Comparison of ENCODE assay signal across 8 cellular contexts in the genomic region with DNA sequence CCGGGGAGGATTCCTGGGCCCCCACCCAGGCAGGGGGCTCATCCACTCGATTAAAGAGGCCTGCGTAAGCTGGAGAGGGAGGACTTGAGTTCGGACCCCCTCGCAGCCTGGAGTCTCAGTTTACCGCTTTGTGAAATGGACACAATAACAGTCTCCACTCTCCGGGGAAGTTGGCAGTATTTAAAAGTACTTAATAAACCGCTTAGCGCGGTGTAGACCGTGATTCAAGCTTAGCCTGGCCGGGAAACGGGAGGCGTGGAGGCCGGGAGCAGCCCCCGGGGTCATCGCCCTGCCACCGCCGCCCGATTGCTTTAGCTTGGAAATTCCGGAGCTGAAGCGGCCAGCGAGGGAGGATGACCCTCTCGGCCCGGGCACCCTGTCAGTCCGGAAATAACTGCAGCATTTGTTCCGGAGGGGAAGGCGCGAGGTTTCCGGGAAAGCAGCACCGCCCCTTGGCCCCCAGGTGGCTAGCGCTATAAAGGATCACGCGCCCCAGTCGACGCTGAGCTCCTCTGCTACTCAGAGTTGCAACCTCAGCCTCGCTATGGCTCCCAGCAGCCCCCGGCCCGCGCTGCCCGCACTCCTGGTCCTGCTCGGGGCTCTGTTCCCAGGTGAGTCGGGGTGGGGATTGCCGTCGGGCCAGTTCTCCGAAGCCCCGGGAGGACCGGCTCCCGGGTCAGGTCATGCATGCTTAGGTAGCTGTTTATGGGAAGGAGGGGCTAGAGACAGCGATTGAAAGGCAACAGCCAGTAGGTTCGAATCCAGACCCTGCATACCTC. TPM values are rescaled to one million over a fixed set of nuclear protein-coding genes. Genes with fewer than 3 reads are reported as not detected.
DNase-seq lines count a peak whose midpoint lies in the region; ATAC-seq, FAIRE-seq and TF ChIP-seq lines count a peak whose summit lies in the region.

TSS of gene ICAM1 (plus strand) at position 505 of the 779 bp plus-strand sequence. CDS start at position 545, 40 bp downstream.

- TF ChIP-seq EP300 in HepG2 (IDR thresholded peaks at IDR 0.05; ENCODE audit: low read depth in 2 of 2, low read length in 2 of 2) (peak in 1 of 2 experiments; percentile 57; a peak in 2 of 4 replicates), HepG2 (CRISPR knock-in tag; IDR thresholded peaks at IDR 0.05; ENCODE audit: borderline replicate concordance) (peak; percentile 85)

- in situ Hi-C loops in HepG2 (cut with HindIII; ENCODE audit: extremely low pct_ligation_motif_present, low pct_unique_long_range_greater_than_20kb), result loop anchor here (5.0 kb wide), 1 partner anchor 121 kb away; no protein-coding TSS in a partner anchor

- H3K4me1 ChIP-seq in HepG2 (ENCODE audit: insufficient read depth, low read length), result peaks cover 62% of the 10 kb centered on the region

- DNase-seq in Calu3 (peak; percentile 78), M059J (ENCODE audit: low read depth) (peak; percentile 80), chondrocyte (ENCODE audit: low spot score) (no peak), HepG2 (ENCODE audit: low spot score) (peak; percentile 83), 8988T (no peak)
- DNase-seq in stimulated activated CD4-positive, alpha-beta T cell treated with anti-CD3 and anti-CD28 coated beads, TNF-alpha, amount 100 ng/mL, for 4 hours (ENCODE audit: low read depth in 3 of 3), result peak in 2 of 3 experiments; percentile 59 to 71

- H3K9ac ChIP-seq in HepG2 (ENCODE audit: insufficient read depth, low read depth, low read length), result peak within 1 kb of the TSS; percentile 79

- no peaks in the 10 kb centered on the region for H4K20me1 ChIP-seq in HepG2 (ENCODE audit: insufficient read depth, low read length)

- H3K36me3 ChIP-seq in HepG2 (replicated peaks in 1 of 2; ENCODE audit: control insufficient read depth in 1 of 2, insufficient read depth in 2 of 2, low read length in 2 of 2), result peaks cover 5 to 15% of the 10 kb centered on the region in 2 experiments; a peak in 3 of 5 replicates

- TF ChIP-seq POLR2A in HepG2 (IDR thresholded peaks at IDR 0.05; ENCODE audit: insufficient read depth in 1 of 2, low read depth in 2 of 2, low read length in 2 of 2), result peak; percentile 96 to 98

- H3K27me3 Mint-ChIP-seq in Calu3 (ENCODE audit: unreplicated experiment), result no peaks in the 10 kb centered on the region
- no peaks in the 10 kb centered on the region for H3K27me3 Mint-ChIP-seq in chondrocyte (ENCODE audit: low read depth)

- ATAC-seq in GM21423 (IDR thresholded peaks at IDR 0.05; ENCODE audit: unreplicated experiment) (peak; percentile 50), HepG2 (peak; percentile 84)
- ATAC-seq in activated CD4-positive, CD25-positive, alpha-beta regulatory T cell treated with anti-CD3 and anti-CD28 coated beads, Interleukin-2, amount 50 U/mL, for 24 hours, result peak; percentile 66 to 67

- H3K27ac ChIP-seq in HepG2 (ENCODE audit: extremely low read length, insufficient read depth, low read length), result peak within 1 kb of the TSS; percentile 85

- H3K9me3 ChIP-seq in HepG2 (ENCODE audit: low read length), result no peaks in the 10 kb centered on the region

- 2% methylated on average over 6 of the region's 51 CpGs for WGBS in HepG2 (ENCODE audit: low lambda C conversion rate)

- peak; percentile 4 for FAIRE-seq in HepG2 (lab: Jason Lieb, UNC)

- TF ChIP-seq CTCF in Calu3 (IDR thresholded peaks at IDR 0.05; ENCODE audit: unreplicated experiment), result no peak
- TF ChIP-seq CTCF in chondrocyte (IDR thresholded peaks at IDR 0.05), result peak; percentile 15
- peak; percentile 51 for TF ChIP-seq CTCF in HepG2 (CRISPR knock-in tag; IDR thresholded peaks at IDR 0.05)

- H3K4me2 ChIP-seq in HepG2 (ENCODE audit: low read depth, low read length), result peak within 1 kb of the TSS; percentile 87

- intact Hi-C loops in Calu3 (cut with micrococcal nuclease; ENCODE audit: unreplicated experiment), result no loop called here
- intact Hi-C loops in HepG2 (cut with micrococcal nuclease; ENCODE audit: unreplicated experiment), result loop anchor here (2.0 kb wide), 1 partner anchor 16 kb away; the partner anchor contains the start of gene ICAM4

- H3K4me1 Mint-ChIP-seq in Calu3 (ENCODE audit: low read depth, unreplicated experiment) (peaks cover 23% of the 10 kb centered on the region), chondrocyte (ENCODE audit: low read depth) (peaks cover 15% of the 10 kb centered on the region)

- TF ChIP-seq RAD21 in HepG2 (CRISPR knock-in tag; IDR thresholded peaks at IDR 0.05), result peak; percentile 36; the same call in 1 of the 2 replicates

- H3K4me3 ChIP-seq in HepG2 (replicated peaks in 1 of 3; ENCODE audit: insufficient read depth in 1 of 3, low read depth in 2 of 3, low read length in 3 of 3), result peak within 1 kb of the TSS; percentile 68 to 81 (median 76)

- H3K27ac Mint-ChIP-seq in Calu3 (ENCODE audit: unreplicated experiment) (peak within 1 kb of the TSS; percentile 42), chondrocyte (ENCODE audit: unreplicated experiment) (peak within 1 kb of the TSS; percentile 12)

- H3K4me3 Mint-ChIP-seq in Calu3 (ENCODE audit: low read depth, unreplicated experiment), result peak within 1 kb of the TSS; percentile 71
- peak within 1 kb of the TSS; percentile 58 for H3K4me3 Mint-ChIP-seq in chondrocyte (ENCODE audit: unreplicated experiment)

- CTCF ChIA-PET in Calu3 (lab: Charles Lee) (interaction anchor here (0.6 to 3.7 kb wide), 10 partner anchors 9 to 584 kb away, joined by 3 to 40 read pairs (median 4); partner anchors contain the start of gene ICAM4), HepG2 (lab: Yijun Ruan, JAX; ENCODE audit: low intra/inter-chr PET ratio, low total read pairs) (interaction anchor here (3.6 kb wide), 1 partner anchor 119 kb away, joined by 47 read pairs; no protein-coding TSS in a partner anchor)

- BruUV-seq in Calu3 (replicated peaks; lab: Mats Ljungman, UMichigan) (TSS peak; percentile 96), HepG2 (replicated peaks; lab: Mats Ljungman, UMichigan) (TSS peak; percentile 99)

- H3K9me3 Mint-ChIP-seq in Calu3 (ENCODE audit: low read depth, unreplicated experiment) (no peaks in the 10 kb centered on the region), chondrocyte (ENCODE audit: low read depth) (no peaks in the 10 kb centered on the region)

- peaks cover 28% of the 10 kb centered on the region for H3K79me2 ChIP-seq in HepG2 (ENCODE audit: insufficient read depth, low read length)

- H3K36me3 Mint-ChIP-seq in Calu3 (ENCODE audit: insufficient read depth, unreplicated experiment) (peaks cover 63% of the 10 kb centered on the region), chondrocyte (ENCODE audit: low read depth) (peaks cover 1% of the 10 kb centered on the region)

- POLR2A ChIA-PET in HepG2 (lab: Yijun Ruan, JAX), result interaction anchor here (0.6 to 6.5 kb wide), 24 partner anchors 8 to 235 kb away, joined by 3 to 149 read pairs (median 4); partner anchors contain the start of genes CDC37, ICAM4, ICAM5 and RAVER1

- no peak within 1 kb of the TSS for H2AFZ ChIP-seq in HepG2 (ENCODE audit: low read length)

- no peaks in the 10 kb centered on the region for H3K27me3 ChIP-seq in HepG2 (ENCODE audit: control insufficient read depth in 1 of 2, insufficient read depth in 2 of 2, low read length in 2 of 2)

TF ChIP-seq in HepG2, 621 proteins besides CTCF, POLR2A, EP300 and RAD21 (continues in another document):
- peak; percentile 62 for TF ChIP-seq ZNF263 (CRISPR knock-in tag; IDR thresholded peaks at IDR 0.05)
- TF ChIP-seq GABPA (IDR thresholded peaks at IDR 0.05; ENCODE audit: low read depth, low read length), result peak; percentile 73
- peak; percentile 91 for TF ChIP-seq GABPA (CRISPR knock-in tag; IDR thresholded peaks at IDR 0.05; ENCODE audit: low read depth)
- TF ChIP-seq ZNF138 (CRISPR knock-in tag; IDR thresholded peaks at IDR 0.05; ENCODE audit: low read depth), result peak; percentile 85
- no peak for TF ChIP-seq ZBTB3 (CRISPR knock-in tag; IDR thresholded peaks at IDR 0.05; ENCODE audit: borderline replicate concordance, low read depth)
- TF ChIP-seq ZNF33B (CRISPR knock-in tag; IDR thresholded peaks at IDR 0.05), result peak; percentile 33; the same call in 1 of the 2 replicates
- TF ChIP-seq, protein P1, sequence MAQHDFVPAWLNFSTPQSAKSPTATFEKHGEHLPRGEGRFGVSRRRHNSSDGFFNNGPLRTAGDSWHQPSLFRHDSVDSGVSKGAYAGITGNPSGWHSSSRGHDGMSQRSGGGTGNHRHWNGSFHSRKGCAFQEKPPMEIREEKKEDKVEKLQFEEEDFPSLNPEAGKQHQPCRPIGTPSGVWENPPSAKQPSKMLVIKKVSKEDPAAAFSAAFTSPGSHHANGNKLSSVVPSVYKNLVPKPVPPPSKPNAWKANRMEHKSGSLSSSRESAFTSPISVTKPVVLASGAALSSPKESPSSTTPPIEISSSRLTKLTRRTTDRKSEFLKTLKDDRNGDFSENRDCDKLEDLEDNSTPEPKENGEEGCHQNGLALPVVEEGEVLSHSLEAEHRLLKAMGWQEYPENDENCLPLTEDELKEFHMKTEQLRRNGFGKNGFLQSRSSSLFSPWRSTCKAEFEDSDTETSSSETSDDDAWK (CRISPR knock-in tag; IDR thresholded peaks at IDR 0.05), result no peak
- no peak for TF ChIP-seq SNRNP70 (IDR thresholded peaks at IDR 0.05; ENCODE audit: low read depth, low read length)

RNA-seq across cellular contexts. Expression of gene ICAM1, which starts in this region (rescaled TPM):
- 91.0 and 147 TPM in 2 replicates for total RNA-seq in Calu3 (2022)
- total RNA-seq in M059J (2014; rRNA removed; shearing (Covaris generic)), result 68.8 and 88.4 TPM in 2 replicates
- 3.5 to 21.8 TPM (median 19.0 TPM) in 3 replicates for total RNA-seq in chondrocyte
- 12.8 and 37.9 TPM in 2 replicates for total RNA-seq in HepG2 (2016; rRNA removed; fragmentation: Illumina TruSeq; extraction: Trizol)
- total RNA-seq in HepG2 (2016; cell fraction: cytosol; rRNA removed; fragmentation: Illumina TruSeq; extraction: Trizol; ENCODE audit: low read depth), result 2.8 and 3.4 TPM in 2 replicates
- 11.2 and 38.7 TPM in 2 replicates for total RNA-seq in HepG2 (2016; cell fraction: insoluble cytoplasmic fraction; rRNA removed; fragmentation: Illumina TruSeq; extraction: Trizol)
- total RNA-seq in HepG2 (2016; cell fraction: membrane; rRNA removed; fragmentation: Illumina TruSeq; extraction: Trizol), result 6.9 and 8.2 TPM in 2 replicates
- 36.6 and 43.7 TPM in 2 replicates for total RNA-seq in HepG2 (2016; cell fraction: nucleus; rRNA removed; fragmentation: Illumina TruSeq; extraction: Trizol)
- polyA plus RNA-seq in HepG2 (2011; rRNA removed), result 98.4 and 153 TPM in 2 replicates
- 88.6 and 125 TPM in 2 replicates for polyA plus RNA-seq in HepG2 (2011; cell fraction: cytosol; rRNA removed)
- 70.4 and 93.5 TPM in 2 replicates for polyA plus RNA-seq in HepG2 (2011; cell fraction: nucleus; rRNA removed)
- polyA plus RNA-seq in HepG2 (2012), result 31.4 and 71.9 TPM in 2 replicates
- polyA plus RNA-seq in HepG2 (2016; cell fraction: cytosol; fragmentation: Illumina TruSeq; extraction: Trizol; ENCODE audit: low read depth), result 2.4 and 2.5 TPM in 2 replicates
- 12.7 and 15.7 TPM in 2 replicates for polyA plus RNA-seq in HepG2 (2016; cell fraction: insoluble cytoplasmic fraction; fragmentation: Illumina TruSeq; extraction: Trizol; ENCODE audit: low read depth)
- polyA plus RNA-seq in HepG2 (2016; cell fraction: membrane; fragmentation: Illumina TruSeq; extraction: Trizol; ENCODE audit: low read depth), result 4.6 and 5.2 TPM in 2 replicates
- 75.8 and 77.2 TPM in 2 replicates for polyA plus RNA-seq in HepG2 (2016; cell fraction: nucleus; fragmentation: Illumina TruSeq; extraction: Trizol; ENCODE audit: insufficient read depth, low read depth)
- polyA minus RNA-seq in HepG2 (2011; rRNA and poly(A)+ RNA removed; ENCODE audit: low replicate concordance), result 19.2 and 165 TPM in 2 replicates
- 97.0 and 140 TPM in 2 replicates for polyA minus RNA-seq in HepG2 (2011; cell fraction: cytosol; rRNA and poly(A)+ RNA removed)
- polyA minus RNA-seq in HepG2 (2011; cell fraction: nucleus; rRNA and poly(A)+ RNA removed), result 31.8 and 54.1 TPM in 2 replicates

Comparison
In these comparisons a context has a peak if more than half of its experiments do, and no peak if none do; other contexts are left out.
1. DNase-seq: peak in Calu3 (single experiment), M059J (single experiment), HepG2 (single experiment) and stimulated activated CD4-positive, alpha-beta T cell treated with anti-CD3 and anti-CD28 coated beads, TNF-alpha, amount 100 ng/mL, for 4 hours (2 of 3); none in chondrocyte (single experiment) and 8988T (single experiment).
2. Peak in every context shown above with its lines, with median percentiles within 50 percentile points of each other: ATAC-seq.